In genomic region chr6:17729223-17730077, GRCh38 we compare ENCODE assay signal across 14 cellular contexts.
"Had no signal": no experiment of that assay in that cellular context is flagged by ENCODE, and none has a peak within 500 bp of the region (broad histone marks: within the 10 kb centered on the region; RNA-seq: fewer than 3 reads in every experiment).

No MANE protein-coding gene starts in this region.

- H3K9me3 ChIP-seq: ovary, thoracic aorta had no signal

- FAIRE-seq: urothelium cell line had no signal

- H3K27ac ChIP-seq: ovary, thoracic aorta had no signal

- H3K36me3 ChIP-seq: ovary, thoracic aorta had no signal

- H3K4me3 ChIP-seq: ovary, thoracic aorta had no signal

- DNase-seq: activated CD4-positive, alpha-beta T cell treated with anti-CD3 and anti-CD28 coated beads for 1 hour; activated CD4-positive, alpha-beta T cell treated with anti-CD3 and anti-CD28 coated beads, Interleukin-2, amount 50 U/mL, for 48 hours; activated gamma-delta T cell; activated T-cell treated with anti-CD3 and anti-CD28 coated beads, Interleukin-2, amount 50 U/mL, for 4 hours; amygdala; cerebellar nuclear complex; effector memory CD8-positive, alpha-beta T cell; left ventricle myocardium superior; ovary; stimulated activated CD4-positive, alpha-beta T cell treated with anti-CD3 and anti-CD28 coated beads, Interleukin-4, amount 100 ng/mL, for 24 hours; stimulated activated naive CD8-positive, alpha-beta T cell treated with anti-CD3 and anti-CD28 coated beads, Interleukin-15, amount 100 ng/mL, for 72 hours; T-helper 2 cell had no signal

- H3K27me3 ChIP-seq: ovary had no signal

- ATAC-seq: activated T-cell treated with anti-CD3 and anti-CD28 coated beads, Interleukin-2, amount 50 U/mL, for 4 hours; effector memory CD8-positive, alpha-beta T cell; left ventricle myocardium superior had no signal
